Comparison of ENCODE assay signal across 15 cellular contexts in the genomic region with DNA sequence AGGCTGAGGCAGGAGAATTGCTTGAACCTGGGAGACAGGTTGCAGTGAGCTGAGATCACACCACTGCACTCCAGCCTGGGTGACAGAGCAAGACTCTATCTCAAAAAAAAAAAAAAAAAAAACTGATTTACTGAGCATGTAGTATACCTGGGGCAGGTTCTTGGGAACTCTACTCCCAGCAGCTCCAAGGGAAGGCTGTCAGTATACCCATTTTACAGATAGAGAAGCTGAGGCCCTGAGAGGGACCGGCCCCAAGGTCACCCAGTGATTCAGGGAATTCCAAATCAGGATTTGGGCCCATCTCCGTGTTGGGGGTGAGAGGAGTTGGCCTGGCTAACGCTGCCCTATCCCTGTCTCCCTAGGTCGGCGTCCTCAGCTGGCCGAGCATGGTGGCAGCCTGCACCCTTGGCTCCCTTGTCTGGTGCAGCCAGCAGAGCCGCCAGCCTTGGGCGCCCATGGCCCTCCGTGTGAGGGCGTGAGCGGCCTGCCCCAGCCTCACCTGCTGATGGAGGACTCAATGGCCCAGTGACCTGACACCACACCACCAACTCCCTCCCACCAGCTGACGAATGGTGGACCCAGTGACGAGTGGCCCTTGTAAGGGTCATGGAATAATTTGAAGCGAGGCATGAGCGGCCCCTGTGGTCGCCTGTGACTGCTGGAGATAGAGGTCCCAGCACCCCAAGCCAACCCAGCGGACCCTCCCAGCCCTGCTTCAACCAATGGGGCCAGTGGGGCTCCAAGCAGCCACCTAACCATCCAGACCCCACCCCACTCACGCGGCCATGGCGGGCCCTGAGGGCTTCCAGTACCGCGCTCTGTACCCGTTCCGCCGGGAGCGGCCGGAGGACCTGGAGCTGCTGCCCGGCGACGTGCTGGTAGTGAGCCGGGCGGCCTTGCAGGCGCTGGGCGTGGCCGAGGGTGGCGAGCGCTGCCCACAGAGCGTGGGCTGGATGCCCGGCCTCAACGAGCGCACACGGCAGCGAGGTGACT. TPM values are rescaled to one million over a fixed set of nuclear protein-coding genes. Genes with fewer than 3 reads are reported as not detected.
A peak's percentile ranks its signal among the peaks of the same experiment; 100 is the strongest.
DNase-seq lines count a peak whose midpoint lies in the region; ATAC-seq and TF ChIP-seq lines count a peak whose summit lies in the region.
"Had no signal": no experiment of that assay in that cellular context is flagged by ENCODE, and none has a peak within 500 bp of the region (broad histone marks: within the 10 kb centered on the region; RNA-seq: fewer than 3 reads in every experiment).

No MANE protein-coding gene starts in this region.

- TF ChIP-seq POLR2A in esophagus muscularis mucosa (IDR thresholded peaks at IDR 0.05; ENCODE audit: low read depth) = no peak

- H3K4me2 ChIP-seq in mesendoderm (ENCODE audit: low read length) = no peak overlapping the region

- no peak overlapping the region for H3K27ac Mint-ChIP-seq in CD8-positive, alpha-beta T cell
- H3K27ac Mint-ChIP-seq in T-helper 17 cell = peak overlapping the region; percentile 41

- intact Hi-C loops in CD8-positive, alpha-beta T cell (cut with DNase I, micrococcal nuclease) = loop anchor here in 1 of 2 experiments (10.0 kb wide), 2 partner anchors 291 to 369 kb away; partner anchors contain the start of gene ELL
- intact Hi-C loops in esophagus muscularis mucosa (cut with DNase I) (loop anchor here (10.0 kb wide), 1 partner anchor 151 kb away; the partner anchor contains the start of gene ARRDC2), psoas muscle (cut with DNase I) (loop anchor here in 1 of 2 donors (10.0 kb wide), 1 partner anchor 151 kb away; the partner anchor contains the start of gene ARRDC2)

- no peak for ATAC-seq in CD8-positive, alpha-beta T cell
- ATAC-seq in T-helper 17 cell (no peak), psoas muscle (no peak), HG02840 (IDR thresholded peaks at IDR 0.05; ENCODE audit: low FRiP score, unreplicated experiment) (no peak)
- ATAC-seq: left lung had no signal

- no peaks in the 10 kb centered on the region for H3K27me3 Mint-ChIP-seq in CD8-positive, alpha-beta T cell (ENCODE audit: low read depth)
- H3K27me3 Mint-ChIP-seq in T-helper 17 cell = no peaks in the 10 kb centered on the region

- no peak overlapping the region for H3K4me3 ChIP-seq in CD8-positive, alpha-beta T cell (ENCODE audit: low read depth, low read length)
- no peak overlapping the region for H3K4me3 ChIP-seq in esophagus muscularis mucosa
- H3K4me3 ChIP-seq in psoas muscle = peak overlapping the region; percentile 48
- H3K4me3 ChIP-seq in mesendoderm (ENCODE audit: low read length) = no peak overlapping the region
- H3K4me3 ChIP-seq: cardiac muscle cell, ovary had no signal

- H4K5ac ChIP-seq in mesendoderm (ENCODE audit: low read length) = no peak overlapping the region

- no peaks in the 10 kb centered on the region for H3K9me3 Mint-ChIP-seq in CD8-positive, alpha-beta T cell

- no peaks in the 10 kb centered on the region for H3K9me3 ChIP-seq in CD8-positive, alpha-beta T cell (ENCODE audit: low read length)
- no peaks in the 10 kb centered on the region for H3K9me3 ChIP-seq in T-helper 17 cell (ENCODE audit: control insufficient read depth, low read length, poor library complexity, severe bottlenecking)
- H3K9me3 ChIP-seq in esophagus muscularis mucosa = no peaks in the 10 kb centered on the region
- no peaks in the 10 kb centered on the region for H3K9me3 ChIP-seq in psoas muscle
- H3K9me3 ChIP-seq: left lung, ovary had no signal

- CTCF ChIA-PET in CD8-positive, alpha-beta T cell (lab: Charles Lee) = interaction anchor here (0.7 to 1.2 kb wide), 4 partner anchors 12 to 152 kb away, joined by 3 to 4 read pairs (median 3); no protein-coding TSS in a partner anchor

- no peaks in the 10 kb centered on the region for H3K36me3 ChIP-seq in CD8-positive, alpha-beta T cell (ENCODE audit: insufficient read depth, low read length)
- H3K36me3 ChIP-seq in esophagus muscularis mucosa = peaks cover 6 to 9% (median 8%) of the 10 kb centered on the region in 4 donors
- peaks cover 0 to 6% of the 10 kb centered on the region in 2 donors for H3K36me3 ChIP-seq in psoas muscle (ENCODE audit: insufficient read depth in 1 of 2, low read depth in 1 of 2)
- no peaks in the 10 kb centered on the region for H3K36me3 ChIP-seq in mesendoderm (ENCODE audit: control insufficient read depth, insufficient read depth, low read length)
- H3K36me3 ChIP-seq: cardiac muscle cell, ovary had no signal

- H3K27me3 ChIP-seq in CD8-positive, alpha-beta T cell (ENCODE audit: insufficient read depth, low read length) = no peaks in the 10 kb centered on the region
- H3K27me3 ChIP-seq in esophagus muscularis mucosa = no peaks in the 10 kb centered on the region
- no peaks in the 10 kb centered on the region for H3K27me3 ChIP-seq in psoas muscle (ENCODE audit: insufficient read depth in 3 of 3, low read length in 2 of 3)
- no peaks in the 10 kb centered on the region for H3K27me3 ChIP-seq in mesendoderm (ENCODE audit: insufficient read depth, low read length, poor library complexity)
- H3K27me3 ChIP-seq: cardiac muscle cell, left lung, ovary had no signal

- peak overlapping the region; percentile 22 for H3K4me3 Mint-ChIP-seq in CD8-positive, alpha-beta T cell
- no peak overlapping the region for H3K4me3 Mint-ChIP-seq in T-helper 17 cell

- H3K36me3 Mint-ChIP-seq in CD8-positive, alpha-beta T cell = peaks cover 10% of the 10 kb centered on the region
- no peaks in the 10 kb centered on the region for H3K36me3 Mint-ChIP-seq in T-helper 17 cell (ENCODE audit: low read depth)

- no peak for TF ChIP-seq EP300 in esophagus muscularis mucosa (IDR thresholded peaks at IDR 0.05)

- H3K4ac ChIP-seq in mesendoderm (ENCODE audit: low read depth, low read length) = no peak overlapping the region

- no peak overlapping the region for H2AK5ac ChIP-seq in mesendoderm (ENCODE audit: low read length)

- H3K23ac ChIP-seq in mesendoderm (ENCODE audit: low read length) = no peak overlapping the region

- no peak overlapping the region for H4K8ac ChIP-seq in mesendoderm (ENCODE audit: low read depth, low read length)

- 86% methylated on average over 5 of the region's 43 CpGs for WGBS in esophagus muscularis mucosa
- WGBS in psoas muscle, 3 donors = 82 to 87% (median 82%) methylated on average over 39 to 43 of the region's 43 CpGs
- WGBS in mesendoderm (ENCODE audit: extremely low coverage, insufficient coverage, low lambda C conversion rate) = no CpG with 5 or more reads among the region's 43 CpGs

- POLR2A ChIA-PET in CD8-positive, alpha-beta T cell (lab: Charles Lee) = no interaction called here

- no peak overlapping the region for H3K18ac ChIP-seq in mesendoderm (ENCODE audit: low read length)

- no peak overlapping the region for H3K27ac ChIP-seq in CD8-positive, alpha-beta T cell (ENCODE audit: low read depth, low read length)
- peak overlapping the region; percentile 75 to 89 (median 81) for H3K27ac ChIP-seq in esophagus muscularis mucosa (replicated peaks in 1 of 4)
- H3K27ac ChIP-seq in psoas muscle = peak overlapping the region; percentile 83
- no peak overlapping the region for H3K27ac ChIP-seq in mesendoderm (ENCODE audit: low read depth, low read length)
- H3K27ac ChIP-seq: cardiac muscle cell had no signal

- peaks cover 7% of the 10 kb centered on the region for H3K79me1 ChIP-seq in mesendoderm (ENCODE audit: low read length)

- H2BK15ac ChIP-seq in mesendoderm (replicated peaks; ENCODE audit: low read depth) = no peak overlapping the region

- no peak overlapping the region for H3K9ac ChIP-seq in mesendoderm (ENCODE audit: low read length)

- no peak overlapping the region for H2BK5ac ChIP-seq in mesendoderm (ENCODE audit: low read length)

- H2BK120ac ChIP-seq in mesendoderm (ENCODE audit: low read depth, low read length) = no peak overlapping the region

- H3K4me1 ChIP-seq in CD8-positive, alpha-beta T cell (ENCODE audit: insufficient read depth, low read length) = peaks cover 20% of the 10 kb centered on the region
- H3K4me1 ChIP-seq in esophagus muscularis mucosa = peaks cover 46 to 66% (median 62%) of the 10 kb centered on the region in 4 donors
- H3K4me1 ChIP-seq in psoas muscle = peaks cover 55% of the 10 kb centered on the region
- H3K4me1 ChIP-seq in mesendoderm (ENCODE audit: control insufficient read depth, low read depth, low read length) = no peaks in the 10 kb centered on the region

- no peak overlapping the region for H3K56ac ChIP-seq in mesendoderm (ENCODE audit: low read length)

- peaks cover 2% of the 10 kb centered on the region for H3K79me2 ChIP-seq in mesendoderm (ENCODE audit: control insufficient read depth, insufficient read depth, low read length)

- DNase-seq in CD8-positive, alpha-beta T cell = no peak
- no peak for DNase-seq in T-helper 17 cell
- no peak for DNase-seq in esophagus muscularis mucosa (ENCODE audit: extremely low spot score)
- DNase-seq in psoas muscle = no peak
- DNase-seq in GOT3 (lab: John Stamatoyannopoulos, UW) = no peak
- DNase-seq in mesendoderm = no peak
- no peak for DNase-seq in CD1c-positive myeloid dendritic cell (ENCODE audit: extremely low spot score)
- DNase-seq: activated CD4-positive, alpha-beta T cell treated with anti-CD3 and anti-CD28 coated beads, Interleukin-2, amount 50 U/mL, for 1 hour; EL; left lung; NCI-H1417 treated with DMSO at 0.1 percent for 48 hours; NCI-H226 had no signal

- no peak for TF ChIP-seq CTCF in CD8-positive, alpha-beta T cell (IDR thresholded peaks at IDR 0.05)
- TF ChIP-seq CTCF in esophagus muscularis mucosa (IDR thresholded peaks at IDR 0.05) = no peak
- no peak for TF ChIP-seq CTCF in psoas muscle (IDR thresholded peaks at IDR 0.05)

- H3K4me1 Mint-ChIP-seq in CD8-positive, alpha-beta T cell (ENCODE audit: low read depth) = peaks cover 22% of the 10 kb centered on the region
- peaks cover 22% of the 10 kb centered on the region for H3K4me1 Mint-ChIP-seq in T-helper 17 cell

RNA-seq across cellular contexts. Expression of gene PIK3R2, which starts 2.4 kb away (rescaled TPM):
- total RNA-seq in CD8-positive, alpha-beta T cell = 1 to 10 TPM; 3.6 to 3.9 TPM
- total RNA-seq in T-helper 17 cell (1 to 10 TPM; 8.6 to 9.1 TPM), esophagus muscularis mucosa (10 to 100 TPM in 3 of 4 donors, 1 to 10 TPM in 1; 4.2 to 32.2 (median 19.4) TPM), psoas muscle (10 to 100 TPM in 3 of 4 donors, 1 to 10 TPM in 1; 8.6 to 20.8 (median 15.0) TPM)
- polyA plus RNA-seq in psoas muscle = 1 to 10 TPM; 4.6 to 6.0 (median 4.7) TPM
- 40.5 TPM for polyA plus RNA-seq in mesendoderm (2013, experiment 1 of 2)
- 40.5 TPM for polyA plus RNA-seq in mesendoderm (2013, experiment 2 of 2)

RNA-seq across cellular contexts. Expression of gene IFI30, which starts 18.2 kb away (rescaled TPM):
- total RNA-seq in CD8-positive, alpha-beta T cell = 1 to 10 TPM; 1.6 to 1.8 TPM
- 10 to 100 TPM; 10.1 to 25.8 TPM for total RNA-seq in T-helper 17 cell
- total RNA-seq in esophagus muscularis mucosa = 10 to 100 TPM; 22.4 to 92.8 (median 42.9) TPM
- total RNA-seq in psoas muscle = 10 to 100 TPM in 3 of 4 donors, 1 to 10 TPM in 1; 4.3 to 21.5 (median 12.5) TPM
- polyA plus RNA-seq in psoas muscle = 10 to 100 TPM in 1 of 3 donors, 1 to 10 TPM in 2; 1.4 to 11.7 (median 4.7) TPM
- 15.0 TPM for polyA plus RNA-seq in mesendoderm (2013, experiment 1 of 2)
- 15.3 TPM for polyA plus RNA-seq in mesendoderm (2013, experiment 2 of 2)
- polyA plus RNA-seq: cardiac muscle cell had no signal

RNA-seq across cellular contexts. Expression of gene MPV17L2, which starts 37.6 kb away (rescaled TPM):
- 1 to 10 TPM; 4.0 to 5.2 TPM for total RNA-seq in CD8-positive, alpha-beta T cell
- total RNA-seq in T-helper 17 cell (1 to 10 TPM; 3.8 TPM), esophagus muscularis mucosa (10 to 100 TPM; 14.5 to 67.6 (median 21.2) TPM), psoas muscle (10 to 100 TPM in 1 of 4 donors, 1 to 10 TPM in 3; 5.9 to 12.7 (median 8.4) TPM)
- 10 to 100 TPM; 19.9 to 23.3 (median 20.7) TPM for polyA plus RNA-seq in psoas muscle
- polyA plus RNA-seq in mesendoderm (2013, experiment 1 of 2) = 36.6 TPM
- 35.4 TPM for polyA plus RNA-seq in mesendoderm (2013, experiment 2 of 2)

RNA-seq across cellular contexts. Expression of gene RAB3A, which starts 48.5 kb away (rescaled TPM):
- total RNA-seq in CD8-positive, alpha-beta T cell = 10 to 100 TPM; 16.8 to 19.4 TPM
- total RNA-seq in T-helper 17 cell (10 to 100 TPM in 1 of 2 donors, 1 to 10 TPM in 1; 7.4 to 15.3 TPM), esophagus muscularis mucosa (1 to 10 TPM; 1.7 to 2.5 (median 1.9) TPM), psoas muscle (1 to 10 TPM in 2 of 4 donors, under 1 TPM in 2; 0.86 to 3.6 (median 1.5) TPM)
- polyA plus RNA-seq in psoas muscle = 1 to 10 TPM in 1 of 3 donors, under 1 TPM in 2; 0.44 to 1.4 (median 0.81) TPM
- 1.9 TPM for polyA plus RNA-seq in mesendoderm (2013, experiment 1 of 2)
- 1.9 TPM for polyA plus RNA-seq in mesendoderm (2013, experiment 2 of 2)

RNA-seq across cellular contexts. Expression of gene MAST3, which starts 57.8 kb away (rescaled TPM):
- 10 to 100 TPM; 13.7 to 15.2 TPM for total RNA-seq in CD8-positive, alpha-beta T cell
- 10 to 100 TPM; 38.2 to 50.8 TPM for total RNA-seq in T-helper 17 cell
- 1 to 10 TPM; 5.0 to 8.5 (median 6.4) TPM for total RNA-seq in esophagus muscularis mucosa
- 1 to 10 TPM; 1.7 to 5.1 (median 3.2) TPM for total RNA-seq in psoas muscle
- 1 to 10 TPM in 1 of 3 donors, under 1 TPM in 2; 0.34 to 2.5 (median 0.96) TPM for polyA plus RNA-seq in psoas muscle
- 1.5 TPM for polyA plus RNA-seq in mesendoderm (2013, experiment 1 of 2)
- 1.6 TPM for polyA plus RNA-seq in mesendoderm (2013, experiment 2 of 2)

Comparison
In these comparisons a context has a peak if more than half of its experiments do, and no peak if none do; other contexts are left out.
1. H3K27ac ChIP-seq: peak in esophagus muscularis mucosa (4 of 4) and psoas muscle (single experiment); none in CD8-positive, alpha-beta T cell (single experiment) and mesendoderm (single experiment).